In the genomic region with DNA sequence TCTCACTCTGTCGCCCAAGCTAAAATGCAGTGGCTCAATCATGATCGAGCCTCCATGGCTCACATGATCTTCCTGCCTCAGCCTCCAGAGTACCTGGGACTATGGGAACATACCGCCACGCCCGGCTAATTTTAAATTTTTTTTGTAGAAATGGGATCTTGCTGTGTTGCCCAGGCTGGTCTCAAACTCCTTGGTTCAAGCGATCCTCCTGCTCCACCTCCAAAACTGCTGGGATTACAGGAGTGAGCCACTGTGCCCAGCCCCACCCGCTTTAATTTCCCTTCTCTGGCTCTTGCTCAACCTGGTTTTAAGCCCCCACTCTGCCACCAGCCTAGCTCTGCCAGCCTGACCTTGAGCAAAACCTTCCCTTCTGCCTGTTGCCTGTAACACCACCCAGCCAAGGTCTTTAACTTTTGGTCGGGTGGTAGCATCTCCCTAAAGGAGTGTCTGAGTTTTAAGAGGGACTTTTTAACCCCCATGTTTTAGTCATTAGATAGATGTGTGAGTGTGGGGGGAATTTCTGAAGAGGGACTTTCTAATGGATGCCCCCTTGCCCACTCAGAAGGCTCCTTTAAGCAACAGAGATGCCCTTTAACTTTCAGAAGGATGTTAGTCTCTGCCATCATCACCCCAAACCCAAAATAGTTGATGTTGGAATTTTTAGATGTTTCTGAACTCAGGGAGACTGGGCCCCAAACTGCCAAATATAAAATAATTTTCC, we compare ENCODE assay signal across 32 cellular contexts.
"Had no signal": no experiment of that assay in that cellular context is flagged by ENCODE, and none has a peak within 500 bp of the region (broad histone marks: within the 10 kb centered on the region; RNA-seq: fewer than 3 reads in every experiment).

No MANE protein-coding gene starts in this region.

- H3K27ac Mint-ChIP-seq: activated naive CD4-positive, alpha-beta T cell treated with anti-CD3 and anti-CD28 coated beads, Interleukin-2, amount 50 U/mL, for 72 hours; nephron progenitor cell; T-cell; T-helper 2 cell treated with Interferon-gamma antibody and Interleukin-4, amounts not matched to agents 5 μg/mL and 100 μg/mL, for 36 hours had no signal

- H3K27ac ChIP-seq: adrenal gland, body of pancreas, colonic mucosa, epithelial cell of prostate, esophagus squamous epithelium, gastrocnemius medialis, left lung, lower lobe of right lung, neutrophil, sigmoid colon, thoracic aorta, uterus had no signal

- H3K36me3 ChIP-seq: adrenal gland, colonic mucosa, esophagus squamous epithelium, gastrocnemius medialis, left lung, lower lobe of right lung, neutrophil, sigmoid colon, thoracic aorta, uterus had no signal

- H3K4me3 ChIP-seq: adrenal gland, body of pancreas, colonic mucosa, esophagus squamous epithelium, gastrocnemius medialis, left lung, lower lobe of right lung, sigmoid colon, thoracic aorta, uterus had no signal

- ATAC-seq: activated naive CD4-positive, alpha-beta T cell treated with anti-CD3 and anti-CD28 coated beads, Interleukin-2, amount 50 U/mL, for 72 hours; body of pancreas; gastrocnemius medialis; left lung; lower lobe of right lung; T-cell had no signal

- H3K36me3 Mint-ChIP-seq: activated naive CD4-positive, alpha-beta T cell treated with anti-CD3 and anti-CD28 coated beads, Interleukin-2, amount 50 U/mL, for 72 hours; T-cell had no signal

- H3K4me1 ChIP-seq: gastrocnemius medialis had no signal

- DNase-seq: activated CD4-positive, alpha-beta T cell treated with anti-CD3 and anti-CD28 coated beads for 4 hours; activated CD4-positive, alpha-beta T cell treated with anti-CD3 and anti-CD28 coated beads, Interleukin-2, amount 50 U/mL, for 48 hours; activated CD8-positive, alpha-beta memory T cell treated with anti-CD3 and anti-CD28 coated beads, Interleukin-2, amount 50 U/mL, for 48 hours; activated naive CD4-positive, alpha-beta T cell; activated T-cell treated with anti-CD3 and anti-CD28 coated beads, Interleukin-2, amount 50 U/mL, for 4 hours; adrenal gland; aorta; body of pancreas; cerebellar nuclear complex; colonic mucosa; effector CD8-positive, alpha-beta T cell; esophagus squamous epithelium; gastrocnemius medialis; glutamatergic neuron; left lung; lower lobe of right lung; mesendoderm; nephron progenitor cell; sigmoid colon; small intestine; stimulated activated CD4-positive, alpha-beta T cell treated with anti-CD3 and anti-CD28 coated beads, Interleukin-4, amount 100 ng/mL, for 24 hours; stimulated activated naive CD4-positive, alpha-beta T cell; T-cell; trophoblast cell; uterus had no signal

- FAIRE-seq: endometrium, islet of Langerhans, small intestine had no signal

- H3K4me3 Mint-ChIP-seq: activated T-cell treated with anti-CD3 and anti-CD28 coated beads, Interleukin-2, amount 50 U/mL, for 4 hours; nephron progenitor cell; T-cell; T-helper 2 cell treated with Interferon-gamma antibody and Interleukin-4, amounts not matched to agents 5 μg/mL and 100 μg/mL, for 36 hours had no signal

- H3K9me3 Mint-ChIP-seq: activated naive CD4-positive, alpha-beta T cell treated with anti-CD3 and anti-CD28 coated beads, Interleukin-2, amount 50 U/mL, for 72 hours; activated T-cell treated with anti-CD3 and anti-CD28 coated beads, Interleukin-2, amount 50 U/mL, for 4 hours; T-cell; T-helper 2 cell treated with Interferon-gamma antibody and Interleukin-4, amounts not matched to agents 5 μg/mL and 100 μg/mL, for 36 hours had no signal

- H3K9me3 ChIP-seq: adrenal gland, body of pancreas, colonic mucosa, esophagus squamous epithelium, gastrocnemius medialis, left lung, lower lobe of right lung, neutrophil, sigmoid colon, thoracic aorta, uterus had no signal
